8 cellular contexts compared by ENCODE assay signal in genomic region chr14:100306506-100307214, GRCh38. TPM values are rescaled to one million over a fixed set of nuclear protein-coding genes. Genes with fewer than 3 reads are reported as not detected.
A peak's percentile ranks its signal among the peaks of the same experiment; 100 is the strongest.
DNase-seq lines count a peak whose midpoint lies in the region; ATAC-seq, FAIRE-seq and TF ChIP-seq lines count a peak whose summit lies in the region.

No MANE protein-coding gene starts in this region.

- FAIRE-seq in kidney (lab: Jason Lieb, UNC): no peak

- CTCF ChIA-PET in AG04450 (lab: Charles Lee): no interaction called here

- intact Hi-C loops in kidney (cut with DNase I): no loop called here

- H3K4me1 ChIP-seq in kidney (ENCODE audit: control insufficient read depth in 1 of 2, insufficient read depth in 1 of 2, low read depth in 1 of 2, low read length in 2 of 2): peaks cover 0 to 20% of the 10 kb centered on the region in 2 donors

- peak overlapping the region; percentile 77 to 78 for H3K9ac ChIP-seq in kidney (ENCODE audit: low read length in 2 of 2)

- no peaks in the 10 kb centered on the region for H3K36me3 ChIP-seq in kidney (ENCODE audit: control insufficient read depth in 1 of 2, insufficient read depth in 2 of 2, low read length in 2 of 2)

- DNase-seq in AG04450 (ENCODE audit: low read depth, low spot score) (no peak), NCI-H2227 (lab: John Stamatoyannopoulos, UW; ENCODE audit: unreplicated experiment) (peak; percentile 95), cerebellar cortex (ENCODE audit: low spot score) (peak; percentile 86), kidney (peak; percentile 96)
- DNase-seq in activated CD4-positive, CD25-positive, alpha-beta regulatory T cell treated with anti-CD3 and anti-CD28 coated beads, Interleukin-2, amount 50 U/mL, for 16 hours (ENCODE audit: low read depth, low spot score): peak; percentile 28
- DNase-seq in stimulated activated CD4-positive, alpha-beta T cell treated with anti-CD3 and anti-CD28 coated beads, Interleukin-12 subunit alpha, Interleukin-12 subunit beta, amount 100 ng/mL, for 4 hours: peak; percentile 72

- H3K9me3 ChIP-seq in AG04450 (ENCODE audit: control insufficient read depth, insufficient read depth, low read length) (peaks cover 5% of the 10 kb centered on the region; the same call in 1 of the 2 replicates), kidney (ENCODE audit: control insufficient read depth in 1 of 2, low read length in 2 of 2) (no peaks in the 10 kb centered on the region)

- TF ChIP-seq CTCF in AG04450 (IDR thresholded peaks at IDR 0.05; ENCODE audit: low read depth, low read length): no peak
- no peak for TF ChIP-seq CTCF in kidney (IDR thresholded peaks at IDR 0.05; ENCODE audit: borderline replicate concordance, extremely low read depth, insufficient read depth)

- H3K27ac ChIP-seq in AG04450 (ENCODE audit: low read depth, low read length) (no peak overlapping the region), kidney (ENCODE audit: low read depth in 2 of 2, low read length in 2 of 2) (peak overlapping the region; percentile 71 to 89)

- no peaks in the 10 kb centered on the region for H3K27me3 ChIP-seq in AG04450 (ENCODE audit: control insufficient read depth, insufficient read depth, low read length)

- POLR2A ChIA-PET in AG04450 (lab: Yijun Ruan, JAX): interaction anchor here (1.3 kb wide), 1 partner anchor 69 kb away, joined by 5 read pairs; a partner anchor contains a TSS

- ATAC-seq in GM18873 (IDR thresholded peaks at IDR 0.05; ENCODE audit: low FRiP score, unreplicated experiment) (peak; percentile 74), HG03103 (IDR thresholded peaks at IDR 0.05; ENCODE audit: low read depth, unreplicated experiment) (peak; percentile 82)

- H3K4me3 ChIP-seq in AG04450 (ENCODE audit: low read depth, low read length) (peak overlapping the region; percentile 78), kidney (ENCODE audit: low read length in 2 of 2) (peak overlapping the region; percentile 69 to 76)

RNA-seq across cellular contexts. Expression of gene SLC25A29, which starts 0.4 kb away (rescaled TPM):
- polyA plus RNA-seq in AG04450 (2011; rRNA removed) (21.3 and 26.1 TPM in 2 replicates), kidney (ENCODE audit: insufficient read depth, low read depth, low replicate concordance) (88.5 TPM)
- polyA minus RNA-seq in AG04450 (2011; rRNA and poly(A)+ RNA removed): 14.6 and 16.1 TPM in 2 replicates
- 152 TPM for total RNA-seq in kidney

RNA-seq across cellular contexts. Expression of gene SLC25A47, which starts 16.5 kb away (rescaled TPM):
- not detected in 2 replicates for polyA plus RNA-seq in AG04450 (2011; rRNA removed)
- polyA minus RNA-seq in AG04450 (2011; rRNA and poly(A)+ RNA removed): not detected in 2 replicates
- total RNA-seq in kidney: not detected
- 1.0 TPM for polyA plus RNA-seq in kidney (ENCODE audit: insufficient read depth, low read depth, low replicate concordance)
